In the genomic region with DNA sequence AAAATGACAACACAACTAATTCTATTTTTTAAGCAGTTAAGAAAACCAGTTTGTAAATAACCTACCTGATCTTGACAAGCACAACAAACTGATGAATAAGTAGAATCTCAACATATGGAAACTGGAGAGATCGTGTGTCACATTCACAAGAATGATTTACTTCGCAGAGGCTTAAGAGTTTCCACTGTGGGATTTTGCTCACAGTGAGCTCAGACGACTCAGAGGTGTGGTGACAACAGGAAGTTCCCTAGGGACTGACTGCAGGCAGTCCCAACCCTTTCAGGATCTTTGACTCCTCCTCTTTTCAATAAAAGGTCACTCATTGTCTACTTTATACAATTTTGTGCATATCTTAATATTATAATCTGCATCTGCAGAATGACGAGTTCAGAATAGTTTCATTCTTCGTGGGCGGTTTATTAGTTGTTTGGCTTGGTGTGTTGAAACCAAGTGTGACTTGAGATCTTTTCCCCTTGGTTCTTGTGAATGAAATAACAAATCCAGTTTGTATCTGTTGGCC, we compare ENCODE assay signal across 9 cellular contexts.
DNase-seq lines count a peak whose midpoint lies in the region; ATAC-seq and TF ChIP-seq lines count a peak whose summit lies in the region.
"Had no signal": no experiment of that assay in that cellular context is flagged by ENCODE, and none has a peak within 500 bp of the region (broad histone marks: within the 10 kb centered on the region; RNA-seq: fewer than 3 reads in every experiment).

A gene (minus strand): TSS at position 231 of the 520 bp plus-strand sequence. CDS start 117 bp downstream, at position 114.

- H3K4me3 ChIP-seq in muscle layer of duodenum (ENCODE audit: low read depth in 1 of 2, low read length in 2 of 2), result peak within 1 kb of the TSS in 1 of 2 donors; percentile 35

- no peaks in the 10 kb centered on the region for H3K36me3 ChIP-seq in muscle layer of duodenum (ENCODE audit: control insufficient read depth in 1 of 2, insufficient read depth in 2 of 2, low read length in 2 of 2)

- TF ChIP-seq RAD21 in Ishikawa (IDR thresholded peaks at IDR 0.05; ENCODE audit: low read depth), result no peak

- H3K9me3 ChIP-seq in muscle layer of duodenum (ENCODE audit: control insufficient read depth in 1 of 2, low read length in 2 of 2), result no peaks in the 10 kb centered on the region

- DNase-seq in NCI-H1436 (lab: John Stamatoyannopoulos, UW) (peak; percentile 27), NCI-H1436 treated with DMSO at 0.1 percent for 48 hours (lab: John Stamatoyannopoulos, UW) (no peak), amniotic epithelial cell (ENCODE audit: low read depth) (peak; percentile 31), nucleus accumbens (lab: John Stamatoyannopoulos, UW) (no peak), NCI-H446 treated with DMSO at 0.1 percent for 48 hours (lab: John Stamatoyannopoulos, UW) (no peak)
- DNase-seq: right cardiac atrium had no signal

- H3K27me3 ChIP-seq in muscle layer of duodenum (ENCODE audit: low read depth, low read length), result no peaks in the 10 kb centered on the region

- peak within 1 kb of the TSS; percentile 87 for H3K27ac ChIP-seq in muscle layer of duodenum (ENCODE audit: low read length)

- peak; percentile 94 for ATAC-seq in GM21619 (IDR thresholded peaks at IDR 0.05; ENCODE audit: unreplicated experiment)

- peak; percentile 49; the same call in 1 of the 2 replicates for TF ChIP-seq EP300 in Ishikawa (IDR thresholded peaks at IDR 0.05; ENCODE audit: borderline replicate concordance)

- H3K4me1 ChIP-seq in muscle layer of duodenum (ENCODE audit: control insufficient read depth in 1 of 2, insufficient read depth in 2 of 2, low read length in 2 of 2), result no peaks in the 10 kb centered on the region

TF ChIP-seq in Ishikawa, 13 proteins besides CTCF, POLR2A, EP300 and RAD21:
- TF ChIP-seq, protein P1, sequence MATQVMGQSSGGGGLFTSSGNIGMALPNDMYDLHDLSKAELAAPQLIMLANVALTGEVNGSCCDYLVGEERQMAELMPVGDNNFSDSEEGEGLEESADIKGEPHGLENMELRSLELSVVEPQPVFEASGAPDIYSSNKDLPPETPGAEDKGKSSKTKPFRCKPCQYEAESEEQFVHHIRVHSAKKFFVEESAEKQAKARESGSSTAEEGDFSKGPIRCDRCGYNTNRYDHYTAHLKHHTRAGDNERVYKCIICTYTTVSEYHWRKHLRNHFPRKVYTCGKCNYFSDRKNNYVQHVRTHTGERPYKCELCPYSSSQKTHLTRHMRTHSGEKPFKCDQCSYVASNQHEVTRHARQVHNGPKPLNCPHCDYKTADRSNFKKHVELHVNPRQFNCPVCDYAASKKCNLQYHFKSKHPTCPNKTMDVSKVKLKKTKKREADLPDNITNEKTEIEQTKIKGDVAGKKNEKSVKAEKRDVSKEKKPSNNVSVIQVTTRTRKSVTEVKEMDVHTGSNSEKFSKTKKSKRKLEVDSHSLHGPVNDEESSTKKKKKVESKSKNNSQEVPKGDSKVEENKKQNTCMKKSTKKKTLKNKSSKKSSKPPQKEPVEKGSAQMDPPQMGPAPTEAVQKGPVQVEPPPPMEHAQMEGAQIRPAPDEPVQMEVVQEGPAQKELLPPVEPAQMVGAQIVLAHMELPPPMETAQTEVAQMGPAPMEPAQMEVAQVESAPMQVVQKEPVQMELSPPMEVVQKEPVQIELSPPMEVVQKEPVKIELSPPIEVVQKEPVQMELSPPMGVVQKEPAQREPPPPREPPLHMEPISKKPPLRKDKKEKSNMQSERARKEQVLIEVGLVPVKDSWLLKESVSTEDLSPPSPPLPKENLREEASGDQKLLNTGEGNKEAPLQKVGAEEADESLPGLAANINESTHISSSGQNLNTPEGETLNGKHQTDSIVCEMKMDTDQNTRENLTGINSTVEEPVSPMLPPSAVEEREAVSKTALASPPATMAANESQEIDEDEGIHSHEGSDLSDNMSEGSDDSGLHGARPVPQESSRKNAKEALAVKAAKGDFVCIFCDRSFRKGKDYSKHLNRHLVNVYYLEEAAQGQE (IDR thresholded peaks at IDR 0.05; ENCODE audit: low read depth), result no peak
- TF ChIP-seq TCF12 (IDR thresholded peaks at IDR 0.05; ENCODE audit: low read depth) (peak; percentile 52; the same call in 1 of the 2 replicates), ZBTB7A (IDR thresholded peaks at IDR 0.05; ENCODE audit: low read depth) (no peak)

Comparison
In these comparisons a context has a peak if more than half of its experiments do, and no peak if none do; other contexts are left out.
1. DNase-seq: peak in NCI-H1436 (single experiment) and amniotic epithelial cell (single experiment); none in NCI-H1436 treated with DMSO at 0.1 percent for 48 hours (single experiment), nucleus accumbens (0 of 56) and NCI-H446 treated with DMSO at 0.1 percent for 48 hours (single experiment).